ENCODE assay signal across 9 cellular contexts in the genomic region with DNA sequence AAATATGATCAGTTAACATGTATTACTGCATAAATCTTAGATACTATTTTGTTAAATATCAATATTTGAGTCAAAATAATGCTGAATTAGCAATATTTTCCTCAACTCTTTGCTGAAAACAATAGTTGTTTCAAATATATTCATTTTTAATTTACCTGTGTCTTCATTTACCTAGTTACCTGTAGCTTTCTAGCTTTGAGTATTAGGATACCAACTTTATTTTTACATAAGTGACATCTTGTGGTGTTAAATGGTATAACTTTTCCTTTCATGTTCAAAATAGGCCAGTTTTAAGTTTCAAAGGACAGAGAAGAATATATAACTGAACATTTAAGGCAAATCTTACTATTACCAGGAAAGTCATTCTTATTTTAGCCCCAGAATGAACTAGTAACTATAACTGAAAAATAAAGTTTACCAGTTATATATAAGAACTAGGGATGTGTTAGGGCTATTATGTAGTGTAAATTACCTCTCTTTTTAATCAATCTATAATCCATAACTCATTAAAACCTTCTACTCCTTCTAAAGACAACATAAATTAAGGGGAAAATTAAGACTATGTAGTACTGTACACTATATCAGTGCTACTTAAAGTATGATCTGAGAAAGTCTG. TPM values are rescaled to one million over a fixed set of nuclear protein-coding genes. Genes with fewer than 3 reads are reported as not detected.
DNase-seq lines count a peak whose midpoint lies in the region; ATAC-seq and TF ChIP-seq lines count a peak whose summit lies in the region.
"Had no signal": no experiment of that assay in that cellular context is flagged by ENCODE, and none has a peak within 500 bp of the region (broad histone marks: within the 10 kb centered on the region; RNA-seq: fewer than 3 reads in every experiment).

No MANE protein-coding gene starts in this region.

- H3K27ac Mint-ChIP-seq in activated CD4-positive, alpha-beta T cell treated with anti-CD3 and anti-CD28 coated beads, Interleukin-2, amount 10 ng/mL, durations not matched to agents 24 days and 14 days: no peak overlapping the region
- H3K27ac Mint-ChIP-seq: activated naive CD8-positive, alpha-beta T cell treated with anti-CD3 and anti-CD28 coated beads, Interleukin-2, amount 10 ng/mL, durations not matched to agents 7 days and 5 days had no signal

- TF ChIP-seq EP300 in SK-N-SH (IDR thresholded peaks at IDR 0.05; ENCODE audit: borderline replicate concordance in 1 of 2, low read depth in 1 of 2, low read length in 1 of 2): no peak

- no peak overlapping the region for H2AFZ ChIP-seq in SK-N-SH (ENCODE audit: low read depth)

- H3K4me1 ChIP-seq in SK-N-SH (ENCODE audit: control insufficient read depth in 1 of 2, insufficient read depth in 2 of 2, low read depth in 1 of 2, low read length in 1 of 2): peaks cover 0 to 6% of the 10 kb centered on the region in 2 experiments; a peak in 1 of 4 replicates
- peaks cover 0 to 10% of the 10 kb centered on the region in 2 donors for H3K4me1 ChIP-seq in right atrium auricular region

- H3K9me3 ChIP-seq in SK-N-SH (no peaks in the 10 kb centered on the region), right atrium auricular region (no peaks in the 10 kb centered on the region)

- H3K4me3 ChIP-seq in SK-N-SH (ENCODE audit: low read depth in 2 of 2, low read length in 1 of 2) (no peak overlapping the region), right atrium auricular region (no peak overlapping the region)

- peak; percentile 62 for ATAC-seq in GM18861 (IDR thresholded peaks at IDR 0.05; ENCODE audit: unreplicated experiment)
- no peak for ATAC-seq in HG02884 (IDR thresholded peaks at IDR 0.05; ENCODE audit: unreplicated experiment)

- peaks cover 12% of the 10 kb centered on the region for H3K36me3 Mint-ChIP-seq in activated CD4-positive, alpha-beta T cell treated with anti-CD3 and anti-CD28 coated beads, Interleukin-2, amount 10 ng/mL, durations not matched to agents 24 days and 14 days (ENCODE audit: low read depth)

- H3K9me3 Mint-ChIP-seq in activated CD4-positive, alpha-beta T cell treated with anti-CD3 and anti-CD28 coated beads, Interleukin-2, amount 10 ng/mL, durations not matched to agents 24 days and 14 days: no peaks in the 10 kb centered on the region
- H3K9me3 Mint-ChIP-seq: activated naive CD8-positive, alpha-beta T cell treated with anti-CD3 and anti-CD28 coated beads, Interleukin-2, amount 10 ng/mL, durations not matched to agents 7 days and 5 days had no signal

- TF ChIP-seq RAD21 in SK-N-SH (IDR thresholded peaks at IDR 0.05; ENCODE audit: low read length): peak; percentile 55

- peaks cover 31% of the 10 kb centered on the region for H4K20me1 ChIP-seq in SK-N-SH (ENCODE audit: insufficient read depth)

- no peak overlapping the region for H3K4me3 Mint-ChIP-seq in activated CD4-positive, alpha-beta T cell treated with anti-CD3 and anti-CD28 coated beads, Interleukin-2, amount 10 ng/mL, durations not matched to agents 24 days and 14 days
- H3K4me3 Mint-ChIP-seq: activated naive CD8-positive, alpha-beta T cell treated with anti-CD3 and anti-CD28 coated beads, Interleukin-2, amount 10 ng/mL, durations not matched to agents 7 days and 5 days had no signal

- H3K4me2 ChIP-seq in SK-N-SH: no peak overlapping the region

- DNase-seq in ACHN: peak; percentile 15
- DNase-seq in SK-N-SH: no peak
- no peak for DNase-seq in right atrium auricular region (ENCODE audit: low spot score)
- no peak for DNase-seq in NCI-H446 (lab: John Stamatoyannopoulos, UW)
- DNase-seq in activated CD4-positive, alpha-beta T cell treated with anti-CD3 and anti-CD28 coated beads, Interleukin-2, amount 10 ng/mL, durations not matched to agents 24 days and 14 days: no peak
- DNase-seq in activated CD4-positive, alpha-beta T cell treated with anti-CD3 and anti-CD28 coated beads, Interleukin-2, amount 50 U/mL, for 1 hour: no peak
- DNase-seq: activated naive CD8-positive, alpha-beta T cell treated with anti-CD3 and anti-CD28 coated beads, Interleukin-2, amount 10 ng/mL, durations not matched to agents 7 days and 5 days had no signal

- POLR2A ChIA-PET in SK-N-SH (lab: Yijun Ruan, JAX): no interaction called here

- intact Hi-C loops in activated CD4-positive, alpha-beta T cell treated with anti-CD3 and anti-CD28 coated beads, Interleukin-2, amount 10 ng/mL, durations not matched to agents 24 days and 14 days (cut with micrococcal nuclease): loop anchor here (10.0 kb wide), 1 partner anchor 624 kb away; no protein-coding TSS in a partner anchor

- no peaks in the 10 kb centered on the region for H3K9me2 ChIP-seq in SK-N-SH

- H3F3A ChIP-seq in SK-N-SH (replicated peaks; ENCODE audit: insufficient read depth): peaks cover 4% of the 10 kb centered on the region

- H3K79me2 ChIP-seq in SK-N-SH (ENCODE audit: insufficient read depth): peaks cover 67% of the 10 kb centered on the region

- H3K9ac ChIP-seq in SK-N-SH: no peak overlapping the region

- peaks cover 17 to 33% of the 10 kb centered on the region in 2 experiments for H3K36me3 ChIP-seq in SK-N-SH (replicated peaks in 1 of 2; ENCODE audit: control insufficient read depth in 1 of 2, insufficient read depth in 2 of 2, low read length in 1 of 2)
- H3K36me3 ChIP-seq in right atrium auricular region: peaks cover 17% of the 10 kb centered on the region

- in situ Hi-C loops in ACHN (cut with HindIII; ENCODE audit: low pct_ligation_motif_present, low pct_unique_long_range_greater_than_20kb, low sequenced_read_pairs): no loop called here

- H3K27me3 Mint-ChIP-seq in activated CD4-positive, alpha-beta T cell treated with anti-CD3 and anti-CD28 coated beads, Interleukin-2, amount 10 ng/mL, durations not matched to agents 24 days and 14 days: no peaks in the 10 kb centered on the region
- H3K27me3 Mint-ChIP-seq: activated naive CD8-positive, alpha-beta T cell treated with anti-CD3 and anti-CD28 coated beads, Interleukin-2, amount 10 ng/mL, durations not matched to agents 7 days and 5 days had no signal

- peak; percentile 65 for TF ChIP-seq CTCF in SK-N-SH (IDR thresholded peaks at IDR 0.05)
- peak; percentile 32 to 68 for TF ChIP-seq CTCF in right atrium auricular region (IDR thresholded peaks at IDR 0.05)

- peaks cover 7% of the 10 kb centered on the region for H3K4me1 Mint-ChIP-seq in activated CD4-positive, alpha-beta T cell treated with anti-CD3 and anti-CD28 coated beads, Interleukin-2, amount 10 ng/mL, durations not matched to agents 24 days and 14 days

- H3K27me3 ChIP-seq in SK-N-SH (ENCODE audit: insufficient read depth) (no peaks in the 10 kb centered on the region), right atrium auricular region (no peaks in the 10 kb centered on the region)

- H3K27ac ChIP-seq in SK-N-SH (ENCODE audit: low read depth in 2 of 2, low read length in 1 of 2) (no peak overlapping the region), right atrium auricular region (no peak overlapping the region)

- CTCF ChIA-PET in SK-N-SH (lab: Yijun Ruan, JAX): interaction anchor here (0.6 to 1.7 kb wide), 10 partner anchors 9 to 900 kb away, joined by 3 to 6 read pairs (median 3); no protein-coding TSS in a partner anchor

TF ChIP-seq in SK-N-SH, 30 proteins besides CTCF, POLR2A, EP300 and RAD21:
- 0 out of 2 replicates have a peak, but pooled peaks have one; percentile 7 for TF ChIP-seq SMC3 (IDR thresholded peaks at IDR 0.05; ENCODE audit: low read depth, low read length)
- no peak for TF ChIP-seq YY1 (IDR thresholded peaks at IDR 0.05; ENCODE audit: low read depth)

RNA-seq across cellular contexts. Expression of gene AP3B1, which starts 25.3 kb away (rescaled TPM):
- 18.0 and 27.3 TPM in 2 replicates for polyA plus RNA-seq in SK-N-SH (2012; rRNA removed)
- 25.1 and 30.1 TPM in 2 replicates for polyA plus RNA-seq in SK-N-SH (2012; cell fraction: cytosol; rRNA removed)
- 10.2 and 27.8 TPM in 2 replicates for polyA plus RNA-seq in SK-N-SH (2012; cell fraction: nucleus; rRNA removed)
- total RNA-seq in right atrium auricular region: 10 to 100 TPM; 22.4 to 25.7 TPM
- total RNA-seq in activated CD4-positive, alpha-beta T cell treated with anti-CD3 and anti-CD28 coated beads, Interleukin-2, amount 10 ng/mL, durations not matched to agents 24 days and 14 days: 40.1 and 45.5 TPM in 2 replicates
